In genomic region chr10:15817407-15818046, GRCh38 we compare ENCODE assay signal across 18 cellular contexts. TPM values are rescaled to one million over a fixed set of nuclear protein-coding genes. Genes with fewer than 3 reads are reported as not detected.
DNase-seq lines count a peak whose midpoint lies in the region; ATAC-seq and TF ChIP-seq lines count a peak whose summit lies in the region.
"Had no signal": no experiment of that assay in that cellular context is flagged by ENCODE, and none has a peak within 500 bp of the region (broad histone marks: within the 10 kb centered on the region; RNA-seq: fewer than 3 reads in every experiment).

No MANE protein-coding gene starts in this region.

- no peak overlapping the region for H3K18ac ChIP-seq in mesenchymal stem cell (ENCODE audit: low read depth in 1 of 2, low read length in 2 of 2)

- no peak overlapping the region for H2BK15ac ChIP-seq in mesenchymal stem cell (ENCODE audit: low read depth, poor library complexity, severe bottlenecking)

- H3K27me3 ChIP-seq in mesenchymal stem cell (ENCODE audit: control insufficient read depth in 1 of 2, insufficient read depth in 1 of 2, low read length in 2 of 2), result no peaks in the 10 kb centered on the region

- no peak overlapping the region for H2AK5ac ChIP-seq in mesenchymal stem cell (ENCODE audit: low read length, severe bottlenecking)

- no peaks in the 10 kb centered on the region for H3K9me3 ChIP-seq in mesenchymal stem cell (ENCODE audit: control insufficient read depth, low read length)
- H3K9me3 ChIP-seq: HAP-1 had no signal

- no peak overlapping the region for H2AFZ ChIP-seq in mesenchymal stem cell (ENCODE audit: low read depth, low read length)

- no peak overlapping the region for H3K4me3 Mint-ChIP-seq in stimulated activated naive B cell treated with anti-CD40 and anti-IgM and Interleukin-4, amounts not matched to agents 10 μg/mL and 1 μg/mL and 100 μg/mL, for 72 hours
- H3K4me3 Mint-ChIP-seq: naive thymus-derived CD4-positive, alpha-beta T cell had no signal

- no peak overlapping the region for H3K23ac ChIP-seq in mesenchymal stem cell (ENCODE audit: low read length in 2 of 2)

- no peak overlapping the region for H3K9ac ChIP-seq in mesenchymal stem cell (ENCODE audit: low read length)

- peaks cover 3 to 74% of the 10 kb centered on the region in 2 experiments for H3K36me3 ChIP-seq in mesenchymal stem cell (ENCODE audit: control insufficient read depth in 1 of 2, insufficient read depth in 2 of 2, low read depth in 1 of 2, low read length in 2 of 2)

- H3K4me3 ChIP-seq in mesenchymal stem cell (ENCODE audit: insufficient read depth in 1 of 2, low read depth in 1 of 2, low read length in 2 of 2), result no peak overlapping the region
- H3K4me3 ChIP-seq: HAP-1 had no signal

- H3K4me2 ChIP-seq in mesenchymal stem cell (ENCODE audit: low read length, poor library complexity, severe bottlenecking), result no peak overlapping the region

- no peak overlapping the region for H3K27ac Mint-ChIP-seq in stimulated activated naive B cell treated with anti-CD40 and anti-IgM and Interleukin-4, amounts not matched to agents 10 μg/mL and 1 μg/mL and 100 μg/mL, for 72 hours
- H3K27ac Mint-ChIP-seq: activated T-helper 2 cell treated with anti-CD3 and anti-CD28 coated beads, Interferon-gamma antibody, Interleukin-2, Interleukin-4, amounts not matched to agents 10 μg/mL and 5 μg/mL and 100 μg/mL, durations not matched to agents 14 hours and 24 hours and 36 hours had no signal

- H4K91ac ChIP-seq in mesenchymal stem cell (ENCODE audit: low read length), result no peak overlapping the region

- no peak overlapping the region for H3K14ac ChIP-seq in mesenchymal stem cell (ENCODE audit: low read length in 2 of 2)

- ATAC-seq in GM21717 (IDR thresholded peaks at IDR 0.05; ENCODE audit: unreplicated experiment) (no peak), GM18909 (IDR thresholded peaks at IDR 0.05; ENCODE audit: poor library complexity, unreplicated experiment) (no peak)
- no peak for ATAC-seq in stimulated activated naive B cell treated with anti-CD40 and anti-IgM and Interleukin-4, amounts not matched to agents 10 μg/mL and 1 μg/mL and 100 μg/mL, for 72 hours (replicated peaks)
- ATAC-seq: left ventricle myocardium superior; naive thymus-derived CD4-positive, alpha-beta T cell; Panc1 had no signal

- no peaks in the 10 kb centered on the region for H3K27me3 Mint-ChIP-seq in stimulated activated naive B cell treated with anti-CD40 and anti-IgM and Interleukin-4, amounts not matched to agents 10 μg/mL and 1 μg/mL and 100 μg/mL, for 72 hours
- H3K27me3 Mint-ChIP-seq: naive thymus-derived CD4-positive, alpha-beta T cell had no signal

- peaks cover 2 to 7% of the 10 kb centered on the region in 2 donors for H3K4me1 Mint-ChIP-seq in stimulated activated naive B cell treated with anti-CD40 and anti-IgM and Interleukin-4, amounts not matched to agents 10 μg/mL and 1 μg/mL and 100 μg/mL, for 72 hours

- peaks cover 6% of the 10 kb centered on the region for H3K79me1 ChIP-seq in mesenchymal stem cell (replicated peaks; ENCODE audit: low read length, poor library complexity, severe bottlenecking)

- in situ Hi-C loops in GM13977 (cut with MboI; ENCODE audit: low pct_unique_long_range_greater_than_20kb, low sequenced_read_pairs, unreplicated experiment), result no loop called here

- no peak overlapping the region for H2BK12ac ChIP-seq in mesenchymal stem cell (ENCODE audit: low read length in 2 of 2)

- peaks cover 46 to 62% of the 10 kb centered on the region in 2 donors for H3K36me3 Mint-ChIP-seq in stimulated activated naive B cell treated with anti-CD40 and anti-IgM and Interleukin-4, amounts not matched to agents 10 μg/mL and 1 μg/mL and 100 μg/mL, for 72 hours

- H2BK5ac ChIP-seq in mesenchymal stem cell (ENCODE audit: low read depth, low read length, poor library complexity, severe bottlenecking), result no peak overlapping the region

- H3K27ac ChIP-seq in mesenchymal stem cell (ENCODE audit: low read length, poor library complexity, severe bottlenecking), result no peak overlapping the region

- H3K4me1 ChIP-seq in mesenchymal stem cell (ENCODE audit: control insufficient read depth, insufficient read depth, low read depth, low read length), result no peaks in the 10 kb centered on the region
- H3K4me1 ChIP-seq: HAP-1 had no signal

- no peak overlapping the region for H4K8ac ChIP-seq in mesenchymal stem cell (ENCODE audit: low read length)

- H2BK120ac ChIP-seq in mesenchymal stem cell (ENCODE audit: low read depth, low read length), result no peak overlapping the region

- H3K4ac ChIP-seq in mesenchymal stem cell (ENCODE audit: low read depth in 1 of 2, low read length in 2 of 2), result no peak overlapping the region

- H3K9me3 Mint-ChIP-seq in stimulated activated naive B cell treated with anti-CD40 and anti-IgM and Interleukin-4, amounts not matched to agents 10 μg/mL and 1 μg/mL and 100 μg/mL, for 72 hours, result no peaks in the 10 kb centered on the region
- H3K9me3 Mint-ChIP-seq: activated T-helper 2 cell treated with anti-CD3 and anti-CD28 coated beads, Interferon-gamma antibody, Interleukin-2, Interleukin-4, amounts not matched to agents 10 μg/mL and 5 μg/mL and 100 μg/mL, durations not matched to agents 14 hours and 24 hours and 36 hours had no signal

- DNase-seq in AG20443 (ENCODE audit: low spot score), result peak; percentile 17
- DNase-seq in GM13977 (ENCODE audit: low spot score), result peak; percentile 1
- DNase-seq in astrocyte of the hippocampus (ENCODE audit: low read depth, low spot score), result peak; percentile 70
- DNase-seq in mesenchymal stem cell, result peak; percentile 7
- DNase-seq in stimulated activated naive B cell treated with anti-CD40 and anti-IgM and Interleukin-4, amounts not matched to agents 10 μg/mL and 1 μg/mL and 100 μg/mL, for 72 hours, result no peak
- no peak for DNase-seq in NCI-H2081 treated with DMSO at 0.1 percent for 48 hours (lab: John Stamatoyannopoulos, UW)
- DNase-seq: aorta; C1 segment of cervical spinal cord; DMS79; left ventricle myocardium superior; MV-4-11; naive thymus-derived CD4-positive, alpha-beta T cell; NCI-H2081 had no signal

- no peak for TF ChIP-seq CTCF in GM13977 (IDR thresholded peaks at IDR 0.05; ENCODE audit: extremely low read depth, insufficient read depth, missing control alignments)

- 80% methylated on average over 2 of the region's 3 CpGs for WGBS in mesenchymal stem cell

RNA-seq across cellular contexts. Expression of gene MINDY3, which starts 42.8 kb away (rescaled TPM):
- polyA plus RNA-seq in mesenchymal stem cell (2013, experiment 1 of 2), result 18.6 TPM
- 20.8 TPM for polyA plus RNA-seq in mesenchymal stem cell (2013, experiment 2 of 2)

Comparison
In these comparisons a context has a peak if more than half of its experiments do, and no peak if none do; other contexts are left out.
1. DNase-seq: peak in AG20443 (single experiment), GM13977 (single experiment), astrocyte of the hippocampus (single experiment) and mesenchymal stem cell (single experiment); none in stimulated activated naive B cell treated with anti-CD40 and anti-IgM and Interleukin-4, amounts not matched to agents 10 μg/mL and 1 μg/mL and 100 μg/mL, for 72 hours (single experiment) and NCI-H2081 treated with DMSO at 0.1 percent for 48 hours (single experiment).